ENCODE assay signal across 4 cellular contexts in genomic region chr1:12713651-12714050, GRCh38. TPM values are rescaled to one million over a fixed set of nuclear protein-coding genes. Genes with fewer than 3 reads are reported as not detected.
"Had no signal": no experiment of that assay in that cellular context is flagged by ENCODE, and none has a peak within 500 bp of the region (broad histone marks: within the 10 kb centered on the region; RNA-seq: fewer than 3 reads in every experiment).

No MANE protein-coding gene starts in this region.

RNA-seq across cellular contexts. Expression of gene AADACL3, which starts 2.3 kb away (rescaled TPM):
- total RNA-seq: HFFc6, HT1080, IMR-90, K562 had no signal
- polyA plus RNA-seq: IMR-90, K562 had no signal

RNA-seq across cellular contexts. Expression of gene CFAP107, which starts 32.3 kb away (rescaled TPM):
- total RNA-seq: HFFc6, HT1080, IMR-90, K562 had no signal
- polyA plus RNA-seq: IMR-90 had no signal

RNA-seq across cellular contexts. Expression of gene PRAMEF12, which starts 59.9 kb away (rescaled TPM):
- total RNA-seq: HFFc6, HT1080, IMR-90, K562 had no signal
- polyA plus RNA-seq: IMR-90, K562 had no signal
